In the genomic region with DNA sequence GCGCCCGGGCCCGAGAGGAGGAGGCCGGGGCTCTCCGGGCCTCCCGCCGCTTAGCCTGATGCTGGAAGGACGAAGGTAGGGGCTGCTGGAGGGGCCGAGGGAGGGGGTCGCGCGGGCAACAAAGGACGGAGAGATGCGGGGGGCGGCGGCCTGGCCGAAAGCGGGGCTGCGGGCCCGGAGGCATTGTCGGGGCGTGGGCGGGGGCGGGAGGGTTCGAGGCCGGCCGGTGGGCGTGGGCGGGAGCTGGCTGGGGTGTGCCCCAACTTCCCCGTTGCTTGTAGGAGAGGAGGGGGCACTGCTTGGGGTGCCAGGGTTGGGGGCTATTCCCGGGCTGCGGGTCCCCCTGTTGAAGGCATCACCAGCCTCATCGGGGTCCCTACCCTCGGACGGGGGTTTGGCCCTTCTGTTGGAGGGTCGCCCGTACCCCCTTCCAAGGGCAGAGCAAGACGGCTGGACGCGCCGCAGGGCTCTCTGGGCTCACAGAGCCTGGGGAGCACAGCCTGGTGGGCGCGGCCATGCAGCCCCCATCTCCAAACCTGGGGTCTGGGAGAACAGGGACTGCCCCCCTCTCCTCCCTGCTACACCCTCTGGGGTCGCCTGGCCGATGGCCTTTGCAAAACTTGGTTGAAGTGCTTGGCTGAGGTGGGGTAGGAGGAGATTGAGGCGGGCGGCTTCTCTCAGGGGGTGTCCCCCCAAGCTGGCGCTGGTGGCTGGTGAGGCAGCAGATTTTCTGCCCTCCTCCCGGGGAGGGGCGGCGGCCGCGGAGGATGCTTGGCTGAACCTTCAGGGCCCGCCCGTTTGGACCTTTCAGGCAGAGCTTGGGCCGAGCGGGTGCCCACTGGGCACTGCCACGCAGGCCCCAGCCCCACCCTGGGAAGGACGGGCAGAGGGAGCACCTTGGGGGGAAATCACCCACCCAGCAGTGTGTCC, we compare ENCODE assay signal across 9 cellular contexts. TPM values are rescaled to one million over a fixed set of nuclear protein-coding genes. Genes with fewer than 3 reads are reported as not detected.
DNase-seq lines count a peak whose midpoint lies in the region; ATAC-seq, FAIRE-seq and TF ChIP-seq lines count a peak whose summit lies in the region.
"Had no signal": no experiment of that assay in that cellular context is flagged by ENCODE, and none has a peak within 500 bp of the region (broad histone marks: within the 10 kb centered on the region; RNA-seq: fewer than 3 reads in every experiment).

No MANE protein-coding gene starts in this region.

- H3K36me3 ChIP-seq in Panc1 (ENCODE audit: control insufficient read depth, insufficient read depth, low read length), result no peaks in the 10 kb centered on the region
- no peaks in the 10 kb centered on the region for H3K36me3 ChIP-seq in body of pancreas (replicated peaks in 1 of 2; ENCODE audit: insufficient read depth in 1 of 2, low read depth in 2 of 2)
- no peaks in the 10 kb centered on the region for H3K36me3 ChIP-seq in iPS-18a (ENCODE audit: control insufficient read depth, low read depth, low read length)
- no peaks in the 10 kb centered on the region for H3K36me3 ChIP-seq in small intestine (ENCODE audit: control insufficient read depth in 2 of 2, insufficient read depth in 2 of 2, low read length in 2 of 2)

- ATAC-seq in Panc1, result peak; percentile 24
- no peak for ATAC-seq in body of pancreas
- ATAC-seq in GM18868 (IDR thresholded peaks at IDR 0.05; ENCODE audit: unreplicated experiment), result no peak

- FAIRE-seq in small intestine (lab: Jason Lieb, UNC), result no peak
- FAIRE-seq: G401.6 had no signal

- CTCF ChIA-PET in Panc1 (lab: Charles Lee), result interaction anchor here (3.2 kb wide), 1 partner anchor 15 kb away, joined by 13 read pairs; no protein-coding TSS in a partner anchor

- TF ChIP-seq CTCF in Panc1 (IDR thresholded peaks at IDR 0.05) (no peak), body of pancreas (IDR thresholded peaks at IDR 0.05) (no peak)

- H3K27ac ChIP-seq in Panc1 (ENCODE audit: low read length), result peak overlapping the region; percentile 78
- H3K27ac ChIP-seq in body of pancreas, result peak overlapping the region; percentile 55 to 88 (median 80)
- no peak overlapping the region for H3K27ac ChIP-seq in iPS-18a (ENCODE audit: low read length)
- peak overlapping the region; percentile 72 to 81 for H3K27ac ChIP-seq in small intestine (ENCODE audit: low read depth in 1 of 2, low read length in 1 of 2)

- WGBS in body of pancreas, 2 donors, result 0 to 1% methylated on average over 6 to 33 of the region's 59 CpGs
- WGBS in small intestine, 3 donors, result 0 to 1% (median 1%) methylated on average over 35 to 59 of the region's 59 CpGs

- H3K4me1 ChIP-seq in Panc1 (ENCODE audit: control insufficient read depth, insufficient read depth, low read length) (peaks cover 54% of the 10 kb centered on the region), body of pancreas (peaks cover 61% of the 10 kb centered on the region), iPS-18a (ENCODE audit: control insufficient read depth, low read depth, low read length) (peaks cover 21% of the 10 kb centered on the region), small intestine (ENCODE audit: control insufficient read depth in 2 of 2, insufficient read depth in 1 of 2, low read depth in 1 of 2, low read length in 1 of 2) (no peaks in the 10 kb centered on the region)

- peak in 2 of 3 donors; percentile 2 to 6 for TF ChIP-seq POLR2A in body of pancreas (IDR thresholded peaks at IDR 0.05)

- peak overlapping the region; percentile 27 for H3K9ac ChIP-seq in iPS-18a (ENCODE audit: low read length)

- H3K27me3 ChIP-seq in Panc1 (ENCODE audit: control insufficient read depth, insufficient read depth, low read length), result no peaks in the 10 kb centered on the region
- no peaks in the 10 kb centered on the region for H3K27me3 ChIP-seq in body of pancreas
- H3K27me3 ChIP-seq in iPS-18a (ENCODE audit: control insufficient read depth, insufficient read depth, low read length), result peaks cover 27% of the 10 kb centered on the region
- no peaks in the 10 kb centered on the region for H3K27me3 ChIP-seq in small intestine (ENCODE audit: control insufficient read depth in 2 of 2, insufficient read depth in 2 of 2, low read length in 2 of 2)

- H3K9me3 ChIP-seq in Panc1 (ENCODE audit: control insufficient read depth, insufficient read depth, low read depth, low read length) (no peaks in the 10 kb centered on the region), body of pancreas (no peaks in the 10 kb centered on the region), iPS-18a (ENCODE audit: control insufficient read depth, low read depth, low read length) (no peaks in the 10 kb centered on the region), small intestine (ENCODE audit: control insufficient read depth, low read depth) (no peaks in the 10 kb centered on the region)

- peak; percentile 15 for DNase-seq in NCI-H2196 (lab: John Stamatoyannopoulos, UW; ENCODE audit: unreplicated experiment)
- no peak for DNase-seq in NCI-H2196 treated with DMSO at 0.1 percent for 48 hours (lab: John Stamatoyannopoulos, UW; ENCODE audit: unreplicated experiment)
- DNase-seq in Panc1 (ENCODE audit: low read depth, low spot score), result no peak
- DNase-seq in body of pancreas, result peak; percentile 44 to 61 (median 56)
- peak; percentile 43 for DNase-seq in small intestine
- DNase-seq in MV-4-11 (lab: John Stamatoyannopoulos, UW), result no peak

- no TSS peak for BruUV-seq in Panc1 (replicated peaks; lab: Mats Ljungman, UMichigan)

- H3K4me3 ChIP-seq in Panc1 (ENCODE audit: low read depth in 2 of 2, low read length in 2 of 2) (peak overlapping the region; percentile 74 to 84), body of pancreas (peak overlapping the region; percentile 37 to 61), iPS-18a (ENCODE audit: low read length) (peak overlapping the region; percentile 60), small intestine (ENCODE audit: low read depth in 1 of 2, low read length in 2 of 2) (peak overlapping the region; percentile 73 to 91)

- in situ Hi-C loops in Panc1 (cut with HindIII; ENCODE audit: low pct_unique_long_range_greater_than_20kb, low sequenced_read_pairs), result no loop called here

- intact Hi-C loops in Panc1 (cut with micrococcal nuclease; ENCODE audit: unreplicated experiment), result no loop called here
- intact Hi-C loops in body of pancreas (cut with DNase I), result loop anchor here (10.0 kb wide), 1 partner anchor 105 kb away; no protein-coding TSS in a partner anchor

- POLR2A ChIA-PET in Panc1 (lab: Charles Lee), result interaction anchor here (1.0 kb wide), 1 partner anchor 11 kb away, joined by 4 read pairs; no protein-coding TSS in a partner anchor

RNA-seq across cellular contexts. Expression of a gene that starts 0.7 kb away (rescaled TPM):
- total RNA-seq in Panc1 (2021; ENCODE audit: unreplicated experiment) (39.9 TPM), body of pancreas (100 to 1,000 TPM in 1 of 2 donors, 10 to 100 TPM in 1; 31.6 to 120 TPM)
- polyA plus RNA-seq in Panc1 (2012; ENCODE audit: insufficient read length), result 47.7 TPM
- 10 to 100 TPM; 11.3 to 25.9 (median 12.5) TPM for polyA plus RNA-seq in small intestine

RNA-seq across cellular contexts. Expression of a gene that starts 35.7 kb away (rescaled TPM):
- total RNA-seq in Panc1 (2021; ENCODE audit: unreplicated experiment) (56.2 TPM), body of pancreas (10 to 100 TPM in 1 of 2 donors, 1 to 10 TPM in 1; 7.9 to 10.1 TPM)
- polyA plus RNA-seq in Panc1 (2012; ENCODE audit: insufficient read length), result 42.8 TPM
- 10 to 100 TPM in 2 of 3 donors, 1 to 10 TPM in 1; 5.4 to 27.1 (median 12.2) TPM for polyA plus RNA-seq in small intestine

Comparison
In these comparisons a context has a peak if more than half of its experiments do, and no peak if none do; other contexts are left out.
1. DNase-seq: peak in NCI-H2196 (single experiment), body of pancreas (4 of 4) and small intestine (single experiment); none in NCI-H2196 treated with DMSO at 0.1 percent for 48 hours (single experiment), Panc1 (single experiment) and MV-4-11 (single experiment).
2. Peak in every context shown above with its lines, with median percentiles within 50 percentile points of each other: H3K4me3 ChIP-seq.